ENCODE assay signal across 8 cellular contexts in genomic region chr15:39920510-39921273, GRCh38. TPM values are rescaled to one million over a fixed set of nuclear protein-coding genes. Genes with fewer than 3 reads are reported as not detected.
DNase-seq lines count a peak whose midpoint lies in the region; ATAC-seq lines count a peak whose summit lies in the region.

No MANE protein-coding gene starts in this region.

- DNase-seq in NCI-H524 (lab: John Stamatoyannopoulos, UW) (peak; percentile 81 to 86), NCI-H524 treated with DMSO at 0.1 percent for 48 hours (lab: John Stamatoyannopoulos, UW) (no peak), NCI-H2196 (lab: John Stamatoyannopoulos, UW; ENCODE audit: unreplicated experiment) (peak; percentile 67), left lobe of liver (ENCODE audit: low spot score) (peak; percentile 77)
- peak; percentile 84 to 86 for DNase-seq in activated CD4-positive, alpha-beta T cell treated with anti-CD3 and anti-CD28 coated beads for 4 hours
- peak; percentile 87 to 90 for DNase-seq in stimulated activated CD4-positive, alpha-beta T cell treated with anti-CD3 and anti-CD28 coated beads, Interleukin-2, amount 100 ng/mL, for 24 hours

- peak; percentile 87 for ATAC-seq in HG02970 (IDR thresholded peaks at IDR 0.05; ENCODE audit: low FRiP score, unreplicated experiment)
- peak; percentile 96 for ATAC-seq in left lobe of liver

- H3K27ac ChIP-seq in cingulate gyrus (ENCODE audit: low read depth, low read length) = peak overlapping the region; percentile 74

RNA-seq across cellular contexts. Expression of gene GPR176, which starts 0.6 kb away (rescaled TPM):
- 0.88 TPM for total RNA-seq in left lobe of liver

RNA-seq across cellular contexts. Expression of gene EIF2AK4, which starts 13.2 kb away (rescaled TPM):
- total RNA-seq in left lobe of liver = 12.4 TPM
